In genomic region chr12:121087467-121088207, GRCh38 we compare ENCODE assay signal across 1 cellular context.
TF ChIP-seq lines count a peak whose summit lies in the region.

No MANE protein-coding gene starts in this region.

TF ChIP-seq in IMR-90, 13 proteins besides CTCF, POLR2A, EP300 and RAD21:
- TF ChIP-seq USF2 (IDR thresholded peaks at IDR 0.05; ENCODE audit: low read depth, low read length) (no peak), BHLHE40 (IDR thresholded peaks at IDR 0.05; ENCODE audit: low read depth, low read length) (no peak), CHD1 (IDR thresholded peaks at IDR 0.05; ENCODE audit: low read depth, low read length) (no peak), CEBPB (IDR thresholded peaks at IDR 0.05; ENCODE audit: low read depth, low read length) (no peak), FOS (IDR thresholded peaks at IDR 0.05; ENCODE audit: low read depth, low read length) (no peak), RCOR1 (IDR thresholded peaks at IDR 0.05; ENCODE audit: insufficient replicate concordance, low read length) (no peak), SMC3 (IDR thresholded peaks at IDR 0.05; ENCODE audit: low read depth, low read length) (no peak), NFE2L2 (IDR thresholded peaks at IDR 0.05; ENCODE audit: low read depth, low read length) (no peak), MXI1 (IDR thresholded peaks at IDR 0.05; ENCODE audit: borderline replicate concordance, low read depth, low read length) (no peak), MAFK (IDR thresholded peaks at IDR 0.05; ENCODE audit: low read depth, low read length) (no peak), ELK1 (IDR thresholded peaks at IDR 0.05; ENCODE audit: borderline replicate concordance, low read depth, low read length) (no peak), MAZ (IDR thresholded peaks at IDR 0.05; ENCODE audit: borderline replicate concordance, low read depth, low read length) (no peak), RFX5 (IDR thresholded peaks at IDR 0.05; ENCODE audit: low read depth, low read length) (no peak)
